Comparison of ENCODE assay signal across 1 cellular context in genomic region chr16:66512589-66513404, GRCh38.
TF ChIP-seq lines count a peak whose summit lies in the region.

No MANE protein-coding gene starts in this region.

TF ChIP-seq in HepG2, 621 proteins besides CTCF, POLR2A, EP300 and RAD21 (continued from another document):
- TF ChIP-seq, protein P1, sequence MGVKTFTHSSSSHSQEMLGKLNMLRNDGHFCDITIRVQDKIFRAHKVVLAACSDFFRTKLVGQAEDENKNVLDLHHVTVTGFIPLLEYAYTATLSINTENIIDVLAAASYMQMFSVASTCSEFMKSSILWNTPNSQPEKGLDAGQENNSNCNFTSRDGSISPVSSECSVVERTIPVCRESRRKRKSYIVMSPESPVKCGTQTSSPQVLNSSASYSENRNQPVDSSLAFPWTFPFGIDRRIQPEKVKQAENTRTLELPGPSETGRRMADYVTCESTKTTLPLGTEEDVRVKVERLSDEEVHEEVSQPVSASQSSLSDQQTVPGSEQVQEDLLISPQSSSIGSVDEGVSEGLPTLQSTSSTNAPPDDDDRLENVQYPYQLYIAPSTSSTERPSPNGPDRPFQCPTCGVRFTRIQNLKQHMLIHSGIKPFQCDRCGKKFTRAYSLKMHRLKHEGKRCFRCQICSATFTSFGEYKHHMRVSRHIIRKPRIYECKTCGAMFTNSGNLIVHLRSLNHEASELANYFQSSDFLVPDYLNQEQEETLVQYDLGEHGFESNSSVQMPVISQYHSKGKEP (CRISPR knock-in tag; IDR thresholded peaks at IDR 0.05), result no peak
- TF ChIP-seq SPEN (CRISPR knock-in tag; IDR thresholded peaks at IDR 0.05; ENCODE audit: low read depth), result no peak
- TF ChIP-seq MEIS2 (CRISPR knock-in tag; IDR thresholded peaks at IDR 0.05), result 0 out of 2 replicates have a peak, but pooled peaks have one; percentile 23
- TF ChIP-seq, protein P2, sequence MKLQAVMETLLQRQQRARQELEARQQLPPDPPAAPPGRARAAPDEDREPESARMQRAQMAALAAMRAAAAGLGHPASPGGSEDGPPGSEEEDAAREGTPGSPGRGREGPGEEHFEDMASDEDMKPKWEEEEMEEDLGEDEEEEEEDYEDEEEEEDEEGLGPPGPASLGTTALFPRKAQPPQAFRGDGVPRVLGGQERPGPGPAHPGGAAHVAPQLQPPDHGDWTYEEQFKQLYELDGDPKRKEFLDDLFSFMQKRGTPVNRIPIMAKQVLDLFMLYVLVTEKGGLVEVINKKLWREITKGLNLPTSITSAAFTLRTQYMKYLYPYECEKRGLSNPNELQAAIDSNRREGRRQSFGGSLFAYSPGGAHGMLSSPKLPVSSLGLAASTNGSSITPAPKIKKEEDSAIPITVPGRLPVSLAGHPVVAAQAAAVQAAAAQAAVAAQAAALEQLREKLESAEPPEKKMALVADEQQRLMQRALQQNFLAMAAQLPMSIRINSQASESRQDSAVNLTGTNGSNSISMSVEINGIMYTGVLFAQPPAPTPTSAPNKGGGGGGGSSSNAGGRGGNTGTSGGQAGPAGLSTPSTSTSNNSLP (IDR thresholded peaks at IDR 0.05; ENCODE audit: low read depth, low read length), result no peak; the same call in 1 of the 2 replicates
- TF ChIP-seq ZFX (CRISPR knock-in tag; IDR thresholded peaks at IDR 0.05; ENCODE audit: low read depth), result 0 out of 2 replicates have a peak, but pooled peaks have one; percentile 17
- 0 out of 2 replicates have a peak, but pooled peaks have one; percentile 55 for TF ChIP-seq ZNF317 (CRISPR knock-in tag; IDR thresholded peaks at IDR 0.05)
- TF ChIP-seq CCDC6 (CRISPR knock-in tag; IDR thresholded peaks at IDR 0.05), result 0 out of 2 replicates have a peak, but pooled peaks have one; percentile 56
- TF ChIP-seq SKI (IDR thresholded peaks at IDR 0.05; ENCODE audit: partially characterized antibody), result peak; percentile 70
- peak; percentile 73; the same call in 1 of the 2 replicates for TF ChIP-seq TBX2 (CRISPR knock-in tag; IDR thresholded peaks at IDR 0.05; ENCODE audit: borderline replicate concordance)
- TF ChIP-seq, protein P3, sequence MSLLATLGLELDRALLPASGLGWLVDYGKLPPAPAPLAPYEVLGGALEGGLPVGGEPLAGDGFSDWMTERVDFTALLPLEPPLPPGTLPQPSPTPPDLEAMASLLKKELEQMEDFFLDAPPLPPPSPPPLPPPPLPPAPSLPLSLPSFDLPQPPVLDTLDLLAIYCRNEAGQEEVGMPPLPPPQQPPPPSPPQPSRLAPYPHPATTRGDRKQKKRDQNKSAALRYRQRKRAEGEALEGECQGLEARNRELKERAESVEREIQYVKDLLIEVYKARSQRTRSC (CRISPR knock-in tag; IDR thresholded peaks at IDR 0.05; ENCODE audit: low read depth), result no peak
- no peak for TF ChIP-seq ZNF281 (CRISPR knock-in tag; IDR thresholded peaks at IDR 0.05; ENCODE audit: borderline replicate concordance)
- no peak for TF ChIP-seq ZNF891 (CRISPR knock-in tag; IDR thresholded peaks at IDR 0.05)
- 0 out of 2 replicates have a peak, but pooled peaks have one; percentile 50 for TF ChIP-seq ESRRA (CRISPR knock-in tag; IDR thresholded peaks at IDR 0.05; ENCODE audit: low read depth)
- no peak for TF ChIP-seq ZNF766 (CRISPR knock-in tag; IDR thresholded peaks at IDR 0.05; ENCODE audit: borderline replicate concordance)
- TF ChIP-seq ZNF543 (CRISPR knock-in tag; IDR thresholded peaks at IDR 0.05), result no peak
- no peak for TF ChIP-seq SRSF9 (IDR thresholded peaks at IDR 0.05; ENCODE audit: borderline replicate concordance, insufficient read depth, low read depth, low read length, poor library complexity, severe bottlenecking)
- peak; percentile 66; the same call in 1 of the 2 replicates for TF ChIP-seq RCOR2 (CRISPR knock-in tag; IDR thresholded peaks at IDR 0.05)
- peak; percentile 43; the same call in 1 of the 2 replicates for TF ChIP-seq JUND (CRISPR knock-in tag; IDR thresholded peaks at IDR 0.05)
- TF ChIP-seq ASH2L (IDR thresholded peaks at IDR 0.05; ENCODE audit: insufficient read length, low read depth, low read length), result peak; percentile 61
- no peak for TF ChIP-seq SIN3A (IDR thresholded peaks at IDR 0.05; ENCODE audit: borderline replicate concordance, low read depth, low read length)
- TF ChIP-seq CREB1 (IDR thresholded peaks at IDR 0.05), result peak; percentile 61
- TF ChIP-seq CREB1 (CRISPR knock-in tag; IDR thresholded peaks at IDR 0.05), result no peak
- no peak for TF ChIP-seq GTF2F1 (IDR thresholded peaks at IDR 0.05; ENCODE audit: low read length)
- TF ChIP-seq GFI1 (CRISPR knock-in tag; IDR thresholded peaks at IDR 0.05; ENCODE audit: borderline replicate concordance), result peak; percentile 61; the same call in 1 of the 2 replicates
- no peak for TF ChIP-seq ZNF30 (CRISPR knock-in tag; IDR thresholded peaks at IDR 0.05)
- peak; percentile 92 for TF ChIP-seq SALL1 (CRISPR knock-in tag; IDR thresholded peaks at IDR 0.05)
- TF ChIP-seq ZNF414 (CRISPR knock-in tag; IDR thresholded peaks at IDR 0.05), result no peak
- no peak for TF ChIP-seq BRF2 (CRISPR knock-in tag; IDR thresholded peaks at IDR 0.05)
- TF ChIP-seq FOXA1 (IDR thresholded peaks at IDR 0.05), result no peak
- peak; percentile 92 for TF ChIP-seq FOXA1 (CRISPR knock-in tag; IDR thresholded peaks at IDR 0.05)
- TF ChIP-seq ZSCAN9 (CRISPR knock-in tag; IDR thresholded peaks at IDR 0.05; ENCODE audit: borderline replicate concordance), result no peak; the same call in 1 of the 2 replicates
- TF ChIP-seq THAP11 (CRISPR knock-in tag; IDR thresholded peaks at IDR 0.05), result peak; percentile 54; the same call in 1 of the 2 replicates
- TF ChIP-seq SNAPC2 (CRISPR knock-in tag; IDR thresholded peaks at IDR 0.05), result no peak
